Comparison of ENCODE assay signal across 1 cellular context in genomic region chr6:116572162-116572561, GRCh38.
TF ChIP-seq lines count a peak whose summit lies in the region.

No MANE protein-coding gene starts in this region.

TF ChIP-seq in K562, 482 proteins besides CTCF, POLR2A, EP300 and RAD21:
- TF ChIP-seq ZNF165 (CRISPR knock-in tag; IDR thresholded peaks at IDR 0.05; ENCODE audit: borderline replicate concordance), result no peak
- TF ChIP-seq BHLHE40 (IDR thresholded peaks at IDR 0.05; ENCODE audit: low read length), result no peak
- TF ChIP-seq ZNF583 (CRISPR knock-in tag; IDR thresholded peaks at IDR 0.05), result no peak
- no peak for TF ChIP-seq RBM39 (optimal IDR thresholded peaks at IDR 0.05; ENCODE audit: low read depth, low read length)
- no peak for TF ChIP-seq HDAC8 (tag; IDR thresholded peaks at IDR 0.05)
- TF ChIP-seq JUNB (CRISPR knock-in tag; conservative IDR thresholded peaks at IDR 0.05), result no peak
- TF ChIP-seq RCOR1 (IDR thresholded peaks at IDR 0.05; ENCODE audit: borderline replicate concordance in 1 of 2, low read depth in 2 of 2, low read length in 2 of 2), result 0 out of 4 replicates have a peak, but pooled peaks of 1 of the 2 experiments have one; percentile 10
